ENCODE assay signal across 1 cellular context in the genomic region with DNA sequence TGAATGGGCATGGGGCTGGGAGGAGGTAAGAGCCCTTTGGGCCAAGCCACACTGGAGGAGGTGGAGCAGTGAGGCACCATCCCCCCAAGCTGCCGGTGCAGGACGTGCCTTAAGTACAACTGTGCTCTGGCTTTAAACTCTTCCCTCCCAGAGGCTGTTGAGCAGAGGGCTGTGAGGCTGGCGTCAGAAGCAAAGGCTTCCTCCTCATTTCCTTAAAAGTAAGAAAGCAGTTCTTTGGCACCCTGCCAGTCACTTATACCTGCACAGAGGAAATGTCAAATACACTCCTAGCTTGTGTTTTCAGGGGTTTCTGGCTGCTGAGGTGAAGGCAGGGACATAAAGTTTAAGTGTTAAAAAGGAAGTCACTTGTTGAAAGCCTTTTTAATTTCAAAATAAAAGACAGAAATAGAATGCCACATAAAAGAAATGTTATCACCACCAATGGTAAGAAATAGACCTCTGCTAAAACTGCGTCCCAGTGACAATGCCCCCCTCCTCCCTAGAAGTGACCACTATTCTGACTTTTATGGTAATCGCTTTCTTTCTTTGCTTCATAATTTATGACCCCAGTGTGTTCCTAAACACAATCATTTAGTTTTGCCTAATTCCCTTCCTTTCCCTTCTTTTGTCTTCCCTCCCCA.
TF ChIP-seq lines count a peak whose summit lies in the region.

No MANE protein-coding gene starts in this region.

TF ChIP-seq in HEK293, 187 proteins besides CTCF, POLR2A, EP300 and RAD21 (continued from another document and continues in another):
- no peak for TF ChIP-seq MEIS1 (CRISPR knock-in tag; IDR thresholded peaks at IDR 0.05; ENCODE audit: borderline replicate concordance)
- TF ChIP-seq MYNN (tag by site-specific recombination; IDR thresholded peaks at IDR 0.05; ENCODE audit: borderline replicate concordance) = peak; percentile 84
- TF ChIP-seq, protein P1, sequence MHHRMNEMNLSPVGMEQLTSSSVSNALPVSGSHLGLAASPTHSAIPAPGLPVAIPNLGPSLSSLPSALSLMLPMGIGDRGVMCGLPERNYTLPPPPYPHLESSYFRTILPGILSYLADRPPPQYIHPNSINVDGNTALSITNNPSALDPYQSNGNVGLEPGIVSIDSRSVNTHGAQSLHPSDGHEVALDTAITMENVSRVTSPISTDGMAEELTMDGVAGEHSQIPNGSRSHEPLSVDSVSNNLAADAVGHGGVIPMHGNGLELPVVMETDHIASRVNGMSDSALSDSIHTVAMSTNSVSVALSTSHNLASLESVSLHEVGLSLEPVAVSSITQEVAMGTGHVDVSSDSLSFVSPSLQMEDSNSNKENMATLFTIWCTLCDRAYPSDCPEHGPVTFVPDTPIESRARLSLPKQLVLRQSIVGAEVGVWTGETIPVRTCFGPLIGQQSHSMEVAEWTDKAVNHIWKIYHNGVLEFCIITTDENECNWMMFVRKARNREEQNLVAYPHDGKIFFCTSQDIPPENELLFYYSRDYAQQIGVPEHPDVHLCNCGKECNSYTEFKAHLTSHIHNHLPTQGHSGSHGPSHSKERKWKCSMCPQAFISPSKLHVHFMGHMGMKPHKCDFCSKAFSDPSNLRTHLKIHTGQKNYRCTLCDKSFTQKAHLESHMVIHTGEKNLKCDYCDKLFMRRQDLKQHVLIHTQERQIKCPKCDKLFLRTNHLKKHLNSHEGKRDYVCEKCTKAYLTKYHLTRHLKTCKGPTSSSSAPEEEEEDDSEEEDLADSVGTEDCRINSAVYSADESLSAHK (tag by site-specific recombination; IDR thresholded peaks at IDR 0.05) = no peak
- no peak for TF ChIP-seq ZNF621 (tag by site-specific recombination; IDR thresholded peaks at IDR 0.05)
- TF ChIP-seq ZNF626 (tag by site-specific recombination; IDR thresholded peaks at IDR 0.05) = no peak
- no peak for TF ChIP-seq ZNF354C (tag by site-specific recombination; IDR thresholded peaks at IDR 0.05; ENCODE audit: borderline replicate concordance, low read depth)
- TF ChIP-seq ZNF138 (tag by site-specific recombination; IDR thresholded peaks at IDR 0.05; ENCODE audit: borderline replicate concordance) = no peak
- TF ChIP-seq ZNF426 (tag by site-specific recombination; IDR thresholded peaks at IDR 0.05) = no peak
- TF ChIP-seq PRDM1 (tag by site-specific recombination; IDR thresholded peaks at IDR 0.05) = peak; percentile 34
- TF ChIP-seq SP3 (tag by site-specific recombination; IDR thresholded peaks at IDR 0.05) = no peak
- no peak for TF ChIP-seq ZNF843 (tag by site-specific recombination; IDR thresholded peaks at IDR 0.05)
- TF ChIP-seq SALL2 (tag by site-specific recombination; IDR thresholded peaks at IDR 0.05; ENCODE audit: borderline replicate concordance) = no peak
- no peak for TF ChIP-seq ZIC2 (tag by site-specific recombination; IDR thresholded peaks at IDR 0.05)
- TF ChIP-seq WT1 (tag by site-specific recombination; IDR thresholded peaks at IDR 0.05) = 0 out of 2 replicates have a peak, but pooled peaks have one; percentile 44
- no peak for TF ChIP-seq ZNF175 (tag by site-specific recombination; IDR thresholded peaks at IDR 0.05)
- no peak for TF ChIP-seq ZFHX2 (tag by site-specific recombination; conservative IDR thresholded peaks at IDR 0.05)
- no peak for TF ChIP-seq ZNF561 (tag by site-specific recombination; IDR thresholded peaks at IDR 0.05; ENCODE audit: borderline replicate concordance)
- no peak for TF ChIP-seq ZBTB17 (tag by site-specific recombination; IDR thresholded peaks at IDR 0.05)
- TF ChIP-seq, protein P2, sequence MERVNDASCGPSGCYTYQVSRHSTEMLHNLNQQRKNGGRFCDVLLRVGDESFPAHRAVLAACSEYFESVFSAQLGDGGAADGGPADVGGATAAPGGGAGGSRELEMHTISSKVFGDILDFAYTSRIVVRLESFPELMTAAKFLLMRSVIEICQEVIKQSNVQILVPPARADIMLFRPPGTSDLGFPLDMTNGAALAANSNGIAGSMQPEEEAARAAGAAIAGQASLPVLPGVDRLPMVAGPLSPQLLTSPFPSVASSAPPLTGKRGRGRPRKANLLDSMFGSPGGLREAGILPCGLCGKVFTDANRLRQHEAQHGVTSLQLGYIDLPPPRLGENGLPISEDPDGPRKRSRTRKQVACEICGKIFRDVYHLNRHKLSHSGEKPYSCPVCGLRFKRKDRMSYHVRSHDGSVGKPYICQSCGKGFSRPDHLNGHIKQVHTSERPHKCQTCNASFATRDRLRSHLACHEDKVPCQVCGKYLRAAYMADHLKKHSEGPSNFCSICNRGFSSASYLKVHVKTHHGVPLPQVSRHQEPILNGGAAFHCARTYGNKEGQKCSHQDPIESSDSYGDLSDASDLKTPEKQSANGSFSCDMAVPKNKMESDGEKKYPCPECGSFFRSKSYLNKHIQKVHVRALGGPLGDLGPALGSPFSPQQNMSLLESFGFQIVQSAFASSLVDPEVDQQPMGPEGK (tag by site-specific recombination; IDR thresholded peaks at IDR 0.05) = 0 out of 2 replicates have a peak, but pooled peaks have one; percentile 23
- no peak for TF ChIP-seq ZNF548 (tag by site-specific recombination; IDR thresholded peaks at IDR 0.05)
- TF ChIP-seq ZNF23 (tag by site-specific recombination; IDR thresholded peaks at IDR 0.05; ENCODE audit: borderline replicate concordance) = no peak
- TF ChIP-seq, protein P3, sequence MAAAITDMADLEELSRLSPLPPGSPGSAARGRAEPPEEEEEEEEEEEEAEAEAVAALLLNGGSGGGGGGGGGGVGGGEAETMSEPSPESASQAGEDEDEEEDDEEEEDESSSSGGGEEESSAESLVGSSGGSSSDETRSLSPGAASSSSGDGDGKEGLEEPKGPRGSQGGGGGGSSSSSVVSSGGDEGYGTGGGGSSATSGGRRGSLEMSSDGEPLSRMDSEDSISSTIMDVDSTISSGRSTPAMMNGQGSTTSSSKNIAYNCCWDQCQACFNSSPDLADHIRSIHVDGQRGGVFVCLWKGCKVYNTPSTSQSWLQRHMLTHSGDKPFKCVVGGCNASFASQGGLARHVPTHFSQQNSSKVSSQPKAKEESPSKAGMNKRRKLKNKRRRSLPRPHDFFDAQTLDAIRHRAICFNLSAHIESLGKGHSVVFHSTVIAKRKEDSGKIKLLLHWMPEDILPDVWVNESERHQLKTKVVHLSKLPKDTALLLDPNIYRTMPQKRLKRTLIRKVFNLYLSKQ (tag by site-specific recombination; IDR thresholded peaks at IDR 0.05; ENCODE audit: borderline replicate concordance) = no peak
- no peak for TF ChIP-seq ZNF404 (tag by site-specific recombination; IDR thresholded peaks at IDR 0.05)
- TF ChIP-seq ZNF664 (tag by site-specific recombination; IDR thresholded peaks at IDR 0.05) = no peak
- TF ChIP-seq ZBTB20 (tag by site-specific recombination; IDR thresholded peaks at IDR 0.05) = no peak
- TF ChIP-seq, protein P4, sequence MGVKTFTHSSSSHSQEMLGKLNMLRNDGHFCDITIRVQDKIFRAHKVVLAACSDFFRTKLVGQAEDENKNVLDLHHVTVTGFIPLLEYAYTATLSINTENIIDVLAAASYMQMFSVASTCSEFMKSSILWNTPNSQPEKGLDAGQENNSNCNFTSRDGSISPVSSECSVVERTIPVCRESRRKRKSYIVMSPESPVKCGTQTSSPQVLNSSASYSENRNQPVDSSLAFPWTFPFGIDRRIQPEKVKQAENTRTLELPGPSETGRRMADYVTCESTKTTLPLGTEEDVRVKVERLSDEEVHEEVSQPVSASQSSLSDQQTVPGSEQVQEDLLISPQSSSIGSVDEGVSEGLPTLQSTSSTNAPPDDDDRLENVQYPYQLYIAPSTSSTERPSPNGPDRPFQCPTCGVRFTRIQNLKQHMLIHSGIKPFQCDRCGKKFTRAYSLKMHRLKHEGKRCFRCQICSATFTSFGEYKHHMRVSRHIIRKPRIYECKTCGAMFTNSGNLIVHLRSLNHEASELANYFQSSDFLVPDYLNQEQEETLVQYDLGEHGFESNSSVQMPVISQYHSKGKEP (tag by site-specific recombination; IDR thresholded peaks at IDR 0.05) = peak; percentile 34; the same call in 1 of the 2 replicates
- peak; percentile 88 for TF ChIP-seq TRIM28 (IDR thresholded peaks at IDR 0.05; ENCODE audit: borderline replicate concordance, low read length)
- no peak for TF ChIP-seq ZNF830 (tag by site-specific recombination; IDR thresholded peaks at IDR 0.05; ENCODE audit: low read depth)
- TF ChIP-seq, protein P5, sequence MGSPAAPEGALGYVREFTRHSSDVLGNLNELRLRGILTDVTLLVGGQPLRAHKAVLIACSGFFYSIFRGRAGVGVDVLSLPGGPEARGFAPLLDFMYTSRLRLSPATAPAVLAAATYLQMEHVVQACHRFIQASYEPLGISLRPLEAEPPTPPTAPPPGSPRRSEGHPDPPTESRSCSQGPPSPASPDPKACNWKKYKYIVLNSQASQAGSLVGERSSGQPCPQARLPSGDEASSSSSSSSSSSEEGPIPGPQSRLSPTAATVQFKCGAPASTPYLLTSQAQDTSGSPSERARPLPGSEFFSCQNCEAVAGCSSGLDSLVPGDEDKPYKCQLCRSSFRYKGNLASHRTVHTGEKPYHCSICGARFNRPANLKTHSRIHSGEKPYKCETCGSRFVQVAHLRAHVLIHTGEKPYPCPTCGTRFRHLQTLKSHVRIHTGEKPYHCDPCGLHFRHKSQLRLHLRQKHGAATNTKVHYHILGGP (tag by site-specific recombination; IDR thresholded peaks at IDR 0.05) = peak; percentile 63; the same call in 1 of the 2 replicates
- no peak for TF ChIP-seq OVOL3 (tag by site-specific recombination; IDR thresholded peaks at IDR 0.05)
- TF ChIP-seq ZNF266 (tag by site-specific recombination; IDR thresholded peaks at IDR 0.05; ENCODE audit: low read depth) = no peak
- TF ChIP-seq ZNF423 (tag by site-specific recombination; IDR thresholded peaks at IDR 0.05) = no peak
- TF ChIP-seq ZSCAN30 (tag by site-specific recombination; IDR thresholded peaks at IDR 0.05) = no peak
- no peak for TF ChIP-seq KLF9 (tag by site-specific recombination; IDR thresholded peaks at IDR 0.05; ENCODE audit: low read depth)
- TF ChIP-seq OSR2 (tag by site-specific recombination; IDR thresholded peaks at IDR 0.05) = no peak
- no peak for TF ChIP-seq YY1 (tag by site-specific recombination; IDR thresholded peaks at IDR 0.05)
- TF ChIP-seq ZNF391 (tag by site-specific recombination; IDR thresholded peaks at IDR 0.05; ENCODE audit: borderline replicate concordance, low read depth) = no peak
- TF ChIP-seq, protein P6, sequence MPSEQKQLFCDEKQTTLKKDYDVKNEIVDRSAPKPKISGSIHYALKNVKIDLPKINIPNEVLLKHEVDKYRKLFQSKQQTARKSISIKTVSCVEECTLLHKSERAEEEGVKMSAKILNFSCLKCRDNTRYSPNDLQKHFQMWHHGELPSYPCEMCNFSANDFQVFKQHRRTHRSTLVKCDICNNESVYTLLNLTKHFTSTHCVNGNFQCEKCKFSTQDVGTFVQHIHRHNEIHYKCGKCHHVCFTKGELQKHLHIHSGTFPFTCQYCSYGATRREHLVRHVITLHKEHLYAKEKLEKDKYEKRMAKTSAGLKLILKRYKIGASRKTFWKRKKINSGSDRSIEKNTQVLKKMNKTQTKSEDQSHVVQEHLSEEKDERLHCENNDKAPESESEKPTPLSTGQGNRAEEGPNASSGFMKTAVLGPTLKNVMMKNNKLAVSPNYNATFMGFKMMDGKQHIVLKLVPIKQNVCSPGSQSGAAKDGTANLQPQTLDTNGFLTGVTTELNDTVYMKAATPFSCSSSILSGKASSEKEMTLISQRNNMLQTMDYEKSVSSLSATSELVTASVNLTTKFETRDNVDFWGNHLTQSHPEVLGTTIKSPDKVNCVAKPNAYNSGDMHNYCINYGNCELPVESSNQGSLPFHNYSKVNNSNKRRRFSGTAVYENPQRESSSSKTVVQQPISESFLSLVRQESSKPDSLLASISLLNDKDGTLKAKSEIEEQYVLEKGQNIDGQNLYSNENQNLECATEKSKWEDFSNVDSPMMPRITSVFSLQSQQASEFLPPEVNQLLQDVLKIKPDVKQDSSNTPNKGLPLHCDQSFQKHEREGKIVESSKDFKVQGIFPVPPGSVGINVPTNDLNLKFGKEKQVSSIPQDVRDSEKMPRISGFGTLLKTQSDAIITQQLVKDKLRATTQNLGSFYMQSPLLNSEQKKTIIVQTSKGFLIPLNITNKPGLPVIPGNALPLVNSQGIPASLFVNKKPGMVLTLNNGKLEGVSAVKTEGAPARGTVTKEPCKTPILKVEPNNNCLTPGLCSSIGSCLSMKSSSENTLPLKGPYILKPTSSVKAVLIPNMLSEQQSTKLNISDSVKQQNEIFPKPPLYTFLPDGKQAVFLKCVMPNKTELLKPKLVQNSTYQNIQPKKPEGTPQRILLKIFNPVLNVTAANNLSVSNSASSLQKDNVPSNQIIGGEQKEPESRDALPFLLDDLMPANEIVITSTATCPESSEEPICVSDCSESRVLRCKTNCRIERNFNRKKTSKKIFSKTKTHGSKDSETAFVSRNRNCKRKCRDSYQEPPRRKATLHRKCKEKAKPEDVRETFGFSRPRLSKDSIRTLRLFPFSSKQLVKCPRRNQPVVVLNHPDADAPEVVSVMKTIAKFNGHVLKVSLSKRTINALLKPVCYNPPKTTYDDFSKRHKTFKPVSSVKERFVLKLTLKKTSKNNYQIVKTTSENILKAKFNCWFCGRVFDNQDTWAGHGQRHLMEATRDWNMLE (tag by site-specific recombination; conservative IDR thresholded peaks at IDR 0.05; ENCODE audit: low read depth) = no peak
- TF ChIP-seq ZFP69B (tag by site-specific recombination; IDR thresholded peaks at IDR 0.05) = no peak
- no peak for TF ChIP-seq ZNF596 (tag by site-specific recombination; IDR thresholded peaks at IDR 0.05)
- TF ChIP-seq, protein P7, sequence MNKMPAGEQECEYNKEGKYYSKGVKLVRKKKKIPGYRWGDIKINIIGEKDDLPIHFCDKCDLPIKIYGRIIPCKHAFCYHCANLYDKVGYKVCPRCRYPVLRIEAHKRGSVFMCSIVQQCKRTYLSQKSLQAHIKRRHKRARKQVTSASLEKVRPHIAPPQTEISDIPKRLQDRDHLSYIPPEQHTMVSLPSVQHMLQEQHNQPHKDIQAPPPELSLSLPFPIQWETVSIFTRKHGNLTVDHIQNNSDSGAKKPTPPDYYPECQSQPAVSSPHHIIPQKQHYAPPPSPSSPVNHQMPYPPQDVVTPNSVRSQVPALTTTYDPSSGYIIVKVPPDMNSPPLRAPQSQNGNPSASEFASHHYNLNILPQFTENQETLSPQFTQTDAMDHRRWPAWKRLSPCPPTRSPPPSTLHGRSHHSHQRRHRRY (tag by site-specific recombination; IDR thresholded peaks at IDR 0.05) = no peak
- TF ChIP-seq SETDB1 (IDR thresholded peaks at IDR 0.05; ENCODE audit: insufficient read length, low read length) = no peak
- TF ChIP-seq ZNF747 (tag by site-specific recombination; IDR thresholded peaks at IDR 0.05) = no peak
- TF ChIP-seq SCRT1 (tag by site-specific recombination; IDR thresholded peaks at IDR 0.05; ENCODE audit: borderline replicate concordance) = no peak
